2 cellular contexts compared by ENCODE assay signal in the genomic region with DNA sequence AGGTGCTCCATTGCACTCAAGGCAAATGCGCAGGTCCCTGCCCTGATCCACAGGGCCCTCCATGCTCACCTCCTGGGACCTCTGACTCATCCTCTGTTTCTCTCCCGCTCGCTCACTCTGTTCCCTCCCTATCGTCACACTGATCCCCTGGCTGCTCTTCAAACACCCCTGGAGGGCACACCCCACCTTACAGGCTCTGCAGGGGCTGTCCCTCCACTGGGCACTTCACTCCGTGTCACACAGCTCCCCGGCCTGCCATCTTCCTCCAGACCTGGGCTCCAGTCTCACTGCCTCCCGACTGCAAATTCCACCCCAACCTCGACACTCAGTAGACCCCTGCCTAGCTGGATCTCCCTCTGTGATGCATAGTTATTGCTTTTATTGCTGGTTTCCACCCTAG.
A peak's percentile ranks its signal among the peaks of the same experiment; 100 is the strongest.
TF ChIP-seq lines count a peak whose summit lies in the region.

No MANE protein-coding gene starts in this region.

TF ChIP-seq in K562, 482 proteins besides CTCF, POLR2A, EP300 and RAD21:
- no peak for TF ChIP-seq CC2D1A (IDR thresholded peaks at IDR 0.05)
- peak; percentile 2; the same call in 1 of the 2 replicates for TF ChIP-seq MAFG (tag; conservative IDR thresholded peaks at IDR 0.05)
TF ChIP-seq in K562: peak in this region for 1.

TF ChIP-seq in H1, 55 proteins besides CTCF, POLR2A, EP300 and RAD21:
- no peak for TF ChIP-seq RBBP5 (IDR thresholded peaks at IDR 0.05; ENCODE audit: borderline replicate concordance, low read depth, low read length)
- TF ChIP-seq FOSL1 (IDR thresholded peaks at IDR 0.05; ENCODE audit: insufficient read depth, low read depth, low read length): no peak
